In the genomic region with DNA sequence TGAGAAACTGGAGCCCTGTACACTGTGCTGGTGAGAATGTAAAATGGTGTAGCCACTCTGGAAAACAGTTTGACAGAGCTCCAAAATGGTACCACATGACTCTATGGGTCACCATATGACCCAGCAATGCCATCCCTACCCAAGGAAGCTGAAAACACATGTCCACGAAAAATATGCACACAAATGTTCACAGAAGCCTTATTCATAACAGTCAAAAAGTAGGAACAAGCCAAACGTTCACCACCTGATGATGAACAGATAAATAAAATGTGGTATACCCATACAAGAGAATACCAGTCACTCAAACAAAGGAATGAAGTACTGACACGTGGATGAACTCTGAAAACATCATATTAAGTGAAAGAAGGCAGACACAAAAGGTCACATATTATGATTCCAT, we compare ENCODE assay signal across 1 cellular context.
TF ChIP-seq lines count a peak whose summit lies in the region.

No MANE protein-coding gene starts in this region.

TF ChIP-seq in WTC11, 78 proteins besides CTCF, POLR2A, EP300 and RAD21:
- TF ChIP-seq, protein P1, sequence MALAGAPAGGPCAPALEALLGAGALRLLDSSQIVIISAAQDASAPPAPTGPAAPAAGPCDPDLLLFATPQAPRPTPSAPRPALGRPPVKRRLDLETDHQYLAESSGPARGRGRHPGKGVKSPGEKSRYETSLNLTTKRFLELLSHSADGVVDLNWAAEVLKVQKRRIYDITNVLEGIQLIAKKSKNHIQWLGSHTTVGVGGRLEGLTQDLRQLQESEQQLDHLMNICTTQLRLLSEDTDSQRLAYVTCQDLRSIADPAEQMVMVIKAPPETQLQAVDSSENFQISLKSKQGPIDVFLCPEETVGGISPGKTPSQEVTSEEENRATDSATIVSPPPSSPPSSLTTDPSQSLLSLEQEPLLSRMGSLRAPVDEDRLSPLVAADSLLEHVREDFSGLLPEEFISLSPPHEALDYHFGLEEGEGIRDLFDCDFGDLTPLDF (CRISPR knock-in tag; IDR thresholded peaks at IDR 0.05) = no peak
- TF ChIP-seq EMX1 (CRISPR knock-in tag; IDR thresholded peaks at IDR 0.05) = no peak
- no peak for TF ChIP-seq ZNF263 (CRISPR knock-in tag; IDR thresholded peaks at IDR 0.05; ENCODE audit: low read depth)
- TF ChIP-seq, protein P2, sequence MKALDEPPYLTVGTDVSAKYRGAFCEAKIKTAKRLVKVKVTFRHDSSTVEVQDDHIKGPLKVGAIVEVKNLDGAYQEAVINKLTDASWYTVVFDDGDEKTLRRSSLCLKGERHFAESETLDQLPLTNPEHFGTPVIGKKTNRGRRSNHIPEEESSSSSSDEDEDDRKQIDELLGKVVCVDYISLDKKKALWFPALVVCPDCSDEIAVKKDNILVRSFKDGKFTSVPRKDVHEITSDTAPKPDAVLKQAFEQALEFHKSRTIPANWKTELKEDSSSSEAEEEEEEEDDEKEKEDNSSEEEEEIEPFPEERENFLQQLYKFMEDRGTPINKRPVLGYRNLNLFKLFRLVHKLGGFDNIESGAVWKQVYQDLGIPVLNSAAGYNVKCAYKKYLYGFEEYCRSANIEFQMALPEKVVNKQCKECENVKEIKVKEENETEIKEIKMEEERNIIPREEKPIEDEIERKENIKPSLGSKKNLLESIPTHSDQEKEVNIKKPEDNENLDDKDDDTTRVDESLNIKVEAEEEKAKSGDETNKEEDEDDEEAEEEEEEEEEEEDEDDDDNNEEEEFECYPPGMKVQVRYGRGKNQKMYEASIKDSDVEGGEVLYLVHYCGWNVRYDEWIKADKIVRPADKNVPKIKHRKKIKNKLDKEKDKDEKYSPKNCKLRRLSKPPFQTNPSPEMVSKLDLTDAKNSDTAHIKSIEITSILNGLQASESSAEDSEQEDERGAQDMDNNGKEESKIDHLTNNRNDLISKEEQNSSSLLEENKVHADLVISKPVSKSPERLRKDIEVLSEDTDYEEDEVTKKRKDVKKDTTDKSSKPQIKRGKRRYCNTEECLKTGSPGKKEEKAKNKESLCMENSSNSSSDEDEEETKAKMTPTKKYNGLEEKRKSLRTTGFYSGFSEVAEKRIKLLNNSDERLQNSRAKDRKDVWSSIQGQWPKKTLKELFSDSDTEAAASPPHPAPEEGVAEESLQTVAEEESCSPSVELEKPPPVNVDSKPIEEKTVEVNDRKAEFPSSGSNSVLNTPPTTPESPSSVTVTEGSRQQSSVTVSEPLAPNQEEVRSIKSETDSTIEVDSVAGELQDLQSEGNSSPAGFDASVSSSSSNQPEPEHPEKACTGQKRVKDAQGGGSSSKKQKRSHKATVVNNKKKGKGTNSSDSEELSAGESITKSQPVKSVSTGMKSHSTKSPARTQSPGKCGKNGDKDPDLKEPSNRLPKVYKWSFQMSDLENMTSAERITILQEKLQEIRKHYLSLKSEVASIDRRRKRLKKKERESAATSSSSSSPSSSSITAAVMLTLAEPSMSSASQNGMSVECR (CRISPR knock-in tag; IDR thresholded peaks at IDR 0.05; ENCODE audit: borderline replicate concordance) = no peak
- no peak for TF ChIP-seq NR1H2 (CRISPR knock-in tag; IDR thresholded peaks at IDR 0.05)
- no peak for TF ChIP-seq RELA (CRISPR knock-in tag; IDR thresholded peaks at IDR 0.05; ENCODE audit: borderline replicate concordance)
- TF ChIP-seq, protein P3, sequence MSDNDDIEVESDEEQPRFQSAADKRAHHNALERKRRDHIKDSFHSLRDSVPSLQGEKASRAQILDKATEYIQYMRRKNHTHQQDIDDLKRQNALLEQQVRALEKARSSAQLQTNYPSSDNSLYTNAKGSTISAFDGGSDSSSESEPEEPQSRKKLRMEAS (CRISPR knock-in tag; IDR thresholded peaks at IDR 0.05) = no peak
- no peak for TF ChIP-seq HMGA2 (CRISPR knock-in tag; IDR thresholded peaks at IDR 0.05)
